ENCODE assay signal across 15 cellular contexts in genomic region chr12:117486840-117487659, GRCh38.
DNase-seq lines count a peak whose midpoint lies in the region; ATAC-seq, FAIRE-seq and TF ChIP-seq lines count a peak whose summit lies in the region.
"Had no signal": no experiment of that assay in that cellular context is flagged by ENCODE, and none has a peak within 500 bp of the region (broad histone marks: within the 10 kb centered on the region; RNA-seq: fewer than 3 reads in every experiment).

No MANE protein-coding gene starts in this region.

- no peaks in the 10 kb centered on the region for H3K9me3 Mint-ChIP-seq in stimulated activated naive CD8-positive, alpha-beta T cell treated with anti-CD3 and anti-CD28 coated beads, Interleukin-15, amount 100 ng/mL, for 72 hours
- no peaks in the 10 kb centered on the region for H3K9me3 Mint-ChIP-seq in astrocyte (ENCODE audit: unreplicated experiment)

- H3K79me2 ChIP-seq in astrocyte (ENCODE audit: insufficient read depth, low read length) = no peaks in the 10 kb centered on the region

- no peaks in the 10 kb centered on the region for H3K36me3 Mint-ChIP-seq in astrocyte (ENCODE audit: low read depth, unreplicated experiment)

- H3K4me1 ChIP-seq in astrocyte (ENCODE audit: insufficient read depth, low read length) = peaks cover 5% of the 10 kb centered on the region
- no peaks in the 10 kb centered on the region for H3K4me1 ChIP-seq in effector memory CD4-positive, alpha-beta T cell (ENCODE audit: control insufficient read depth, insufficient read depth, low read length, poor library complexity, severe bottlenecking)
- H3K4me1 ChIP-seq: HAP-1, vagina had no signal

- no peaks in the 10 kb centered on the region for H3K9me3 ChIP-seq in astrocyte (ENCODE audit: insufficient read depth, low read depth, low read length)
- H3K9me3 ChIP-seq in effector memory CD4-positive, alpha-beta T cell (ENCODE audit: control insufficient read depth, low read length) = no peaks in the 10 kb centered on the region
- H3K9me3 ChIP-seq: HAP-1, vagina had no signal

- TF ChIP-seq CTCF in astrocyte (IDR thresholded peaks at IDR 0.05; ENCODE audit: insufficient read depth, low read depth, low read length) = no peak

- no peak for DNase-seq in stimulated activated naive CD8-positive, alpha-beta T cell treated with anti-CD3 and anti-CD28 coated beads, Interleukin-15, Interleukin-2, amounts not matched to agents 100 U/mL and 50 U/mL, for 24 hours
- no peak for DNase-seq in stimulated activated naive CD8-positive, alpha-beta T cell treated with anti-CD3 and anti-CD28 coated beads, Interleukin-15, amount 100 ng/mL, for 72 hours
- peak; percentile 76 for DNase-seq in astrocyte (ENCODE audit: low read depth)
- DNase-seq in medulla oblongata (ENCODE audit: extremely low spot score) = peak; percentile 33
- no peak for DNase-seq in effector memory CD4-positive, alpha-beta T cell
- no peak for DNase-seq in GM12891 (ENCODE audit: insufficient read length, low spot score)
- no peak for DNase-seq in D341Med (ENCODE audit: low spot score)
- DNase-seq: NCI-H1694 treated with DMSO at 0.1 percent for 48 hours had no signal

- peak overlapping the region; percentile 71 for H3K4me2 ChIP-seq in astrocyte (ENCODE audit: low read length)
- H3K4me2 ChIP-seq: BLaER1 treated with 17β-estradiol and CSF1 and Interleukin-3, amounts not matched to agents 10 nM and 100 nM had no signal

- H2AFZ ChIP-seq in astrocyte (ENCODE audit: low read depth, low read length) = no peak overlapping the region

- no peak overlapping the region for H3K27ac ChIP-seq in astrocyte (ENCODE audit: low read depth, low read length)
- no peak overlapping the region for H3K27ac ChIP-seq in effector memory CD4-positive, alpha-beta T cell (ENCODE audit: insufficient read depth, low read length, poor library complexity, severe bottlenecking)
- H3K27ac ChIP-seq: BLaER1 treated with 17β-estradiol and CSF1 and Interleukin-3, amounts not matched to agents 10 nM and 100 nM; SK-N-MC; vagina had no signal

- H3K27ac Mint-ChIP-seq in stimulated activated naive CD8-positive, alpha-beta T cell treated with anti-CD3 and anti-CD28 coated beads, Interleukin-15, amount 100 ng/mL, for 72 hours = no peak overlapping the region
- peak overlapping the region; percentile 84 for H3K27ac Mint-ChIP-seq in astrocyte (ENCODE audit: unreplicated experiment)
- H3K27ac Mint-ChIP-seq: brain had no signal

- no peaks in the 10 kb centered on the region for H4K20me1 ChIP-seq in astrocyte (ENCODE audit: insufficient read depth, low read length)
- H4K20me1 ChIP-seq: BLaER1 treated with 17β-estradiol and CSF1 and Interleukin-3, amounts not matched to agents 10 nM and 100 nM had no signal

- H3K27me3 Mint-ChIP-seq in stimulated activated naive CD8-positive, alpha-beta T cell treated with anti-CD3 and anti-CD28 coated beads, Interleukin-15, amount 100 ng/mL, for 72 hours = peaks cover 8% of the 10 kb centered on the region
- no peaks in the 10 kb centered on the region for H3K27me3 Mint-ChIP-seq in astrocyte (ENCODE audit: low read depth, unreplicated experiment)
- H3K27me3 Mint-ChIP-seq: brain had no signal

- H3K4me3 Mint-ChIP-seq in stimulated activated naive CD8-positive, alpha-beta T cell treated with anti-CD3 and anti-CD28 coated beads, Interleukin-15, amount 100 ng/mL, for 72 hours = no peak overlapping the region
- peak overlapping the region; percentile 12 for H3K4me3 Mint-ChIP-seq in astrocyte (ENCODE audit: unreplicated experiment)
- H3K4me3 Mint-ChIP-seq: brain had no signal

- FAIRE-seq in astrocyte (lab: Jason Lieb, UNC) (no peak), GM12891 (lab: Jason Lieb, UNC) (no peak)
- FAIRE-seq: frontal cortex had no signal

- no peaks in the 10 kb centered on the region for H3K27me3 ChIP-seq in astrocyte (ENCODE audit: insufficient read depth, low read length)
- no peaks in the 10 kb centered on the region for H3K27me3 ChIP-seq in effector memory CD4-positive, alpha-beta T cell (replicated peaks; ENCODE audit: control insufficient read depth, insufficient read depth, low read length, poor library complexity, severe bottlenecking)
- H3K27me3 ChIP-seq: BLaER1 treated with 17β-estradiol and CSF1 and Interleukin-3, amounts not matched to agents 10 nM and 100 nM; vagina had no signal

- no peaks in the 10 kb centered on the region for H3K36me3 ChIP-seq in astrocyte (ENCODE audit: insufficient read depth, low read length)
- H3K36me3 ChIP-seq in effector memory CD4-positive, alpha-beta T cell (ENCODE audit: control insufficient read depth, insufficient read depth, low read length) = no peaks in the 10 kb centered on the region
- H3K36me3 ChIP-seq: BLaER1 treated with 17β-estradiol and CSF1 and Interleukin-3, amounts not matched to agents 10 nM and 100 nM; HAP-1; vagina had no signal

- no peaks in the 10 kb centered on the region for H3K4me1 Mint-ChIP-seq in stimulated activated naive CD8-positive, alpha-beta T cell treated with anti-CD3 and anti-CD28 coated beads, Interleukin-15, amount 100 ng/mL, for 72 hours
- peaks cover 28% of the 10 kb centered on the region for H3K4me1 Mint-ChIP-seq in astrocyte (ENCODE audit: low read depth, unreplicated experiment)

- peak overlapping the region; percentile 13 for H3K4me3 ChIP-seq in astrocyte (ENCODE audit: insufficient read depth, low read depth, low read length)
- H3K4me3 ChIP-seq in effector memory CD4-positive, alpha-beta T cell (ENCODE audit: insufficient read depth, low read depth, low read length, poor library complexity, severe bottlenecking) = no peak overlapping the region
- H3K4me3 ChIP-seq: BLaER1 treated with 17β-estradiol and CSF1 and Interleukin-3, amounts not matched to agents 10 nM and 100 nM; HAP-1; SK-N-MC; vagina had no signal

- H3K9ac ChIP-seq in astrocyte (ENCODE audit: low read length) = no peak overlapping the region
- H3K9ac ChIP-seq: BLaER1 treated with 17β-estradiol and CSF1 and Interleukin-3, amounts not matched to agents 10 nM and 100 nM had no signal

- TF ChIP-seq POLR2A in GM12891 (IDR thresholded peaks at IDR 0.05; ENCODE audit: low read depth, low read length) = no peak

- peak; percentile 43 for ATAC-seq in stimulated activated naive CD8-positive, alpha-beta T cell treated with anti-CD3 and anti-CD28 coated beads, Interleukin-15, Interleukin-2, amounts not matched to agents 100 U/mL and 50 U/mL, for 24 hours
- no peak for ATAC-seq in stimulated activated naive CD8-positive, alpha-beta T cell treated with anti-CD3 and anti-CD28 coated beads, Interleukin-15, amount 100 ng/mL, for 72 hours
- ATAC-seq in HG02588 (IDR thresholded peaks at IDR 0.05; ENCODE audit: unreplicated experiment) = no peak

TF ChIP-seq in GM12891, 5 proteins besides CTCF, POLR2A, EP300 and RAD21:
- TF ChIP-seq TAF1 (IDR thresholded peaks at IDR 0.05; ENCODE audit: low read depth, low read length) (no peak), POU2F2 (IDR thresholded peaks at IDR 0.05; ENCODE audit: low read depth, low read length) (no peak), PAX5 (IDR thresholded peaks at IDR 0.05; ENCODE audit: insufficient read depth, low read length, severe bottlenecking) (no peak), SPI1 (IDR thresholded peaks at IDR 0.05; ENCODE audit: low read depth, low read length) (no peak), POLR2AphosphoS5 (IDR thresholded peaks at IDR 0.05; ENCODE audit: low read depth, low read length) (no peak)

Comparison
In these comparisons a context has a peak if more than half of its experiments do, and no peak if none do; other contexts are left out.
1. DNase-seq: peak in astrocyte (single experiment) and medulla oblongata (single experiment); none in stimulated activated naive CD8-positive, alpha-beta T cell treated with anti-CD3 and anti-CD28 coated beads, Interleukin-15, Interleukin-2, amounts not matched to agents 100 U/mL and 50 U/mL, for 24 hours (single experiment), stimulated activated naive CD8-positive, alpha-beta T cell treated with anti-CD3 and anti-CD28 coated beads, Interleukin-15, amount 100 ng/mL, for 72 hours (0 of 2), effector memory CD4-positive, alpha-beta T cell (0 of 3), GM12891 (single experiment) and D341Med (single experiment).